Comparison of ENCODE assay signal across 16 cellular contexts in genomic region chrX:110409925-110410324, GRCh38. TPM values are rescaled to one million over a fixed set of nuclear protein-coding genes. Genes with fewer than 3 reads are reported as not detected.
A peak's percentile ranks its signal among the peaks of the same experiment; 100 is the strongest.
DNase-seq lines count a peak whose midpoint lies in the region; ATAC-seq, FAIRE-seq and TF ChIP-seq lines count a peak whose summit lies in the region.
"Had no signal": no experiment of that assay in that cellular context is flagged by ENCODE, and none has a peak within 500 bp of the region (broad histone marks: within the 10 kb centered on the region; RNA-seq: fewer than 3 reads in every experiment).

No MANE protein-coding gene starts in this region.

- peak; percentile 66 for ATAC-seq in activated naive CD8-positive, alpha-beta T cell treated with anti-CD3 and anti-CD28 coated beads, Interleukin-2, amount 50 U/mL, for 24 hours

- H3K36me3 Mint-ChIP-seq in HFFc6 (ENCODE audit: low read depth): no peaks in the 10 kb centered on the region
- no peaks in the 10 kb centered on the region for H3K36me3 Mint-ChIP-seq in activated naive CD8-positive, alpha-beta T cell treated with anti-CD3 and anti-CD28 coated beads, Interleukin-2, amount 50 U/mL, for 24 hours (ENCODE audit: low read depth)

- no peaks in the 10 kb centered on the region for H3K9me3 Mint-ChIP-seq in HFFc6
- H3K9me3 Mint-ChIP-seq in activated naive CD8-positive, alpha-beta T cell treated with anti-CD3 and anti-CD28 coated beads, Interleukin-2, amount 50 U/mL, for 24 hours: no peaks in the 10 kb centered on the region
- H3K9me3 Mint-ChIP-seq: stimulated activated naive CD8-positive, alpha-beta T cell treated with anti-CD3 and anti-CD28 coated beads, Interleukin-15, Interleukin-2, amounts not matched to agents 100 ng/mL and 50 ng/mL, for 24 hours had no signal

- in situ Hi-C loops in Caki2 (cut with HindIII; ENCODE audit: low pct_unique_long_range_greater_than_20kb, low sequenced_read_pairs): loop anchor here (25.0 kb wide), 1 partner anchor 223 kb away; no protein-coding TSS in a partner anchor

- H3K27ac Mint-ChIP-seq in HFFc6: peak overlapping the region; percentile 80
- H3K27ac Mint-ChIP-seq in activated naive CD8-positive, alpha-beta T cell treated with anti-CD3 and anti-CD28 coated beads, Interleukin-2, amount 50 U/mL, for 24 hours: no peak overlapping the region
- H3K27ac Mint-ChIP-seq: stimulated activated naive CD8-positive, alpha-beta T cell treated with anti-CD3 and anti-CD28 coated beads, Interleukin-15, Interleukin-2, amounts not matched to agents 100 ng/mL and 50 ng/mL, for 24 hours had no signal

- TF ChIP-seq CTCF in HFFc6 (IDR thresholded peaks at IDR 0.05): no peak

- peaks cover 4% of the 10 kb centered on the region for H3K27me3 Mint-ChIP-seq in HFFc6 (ENCODE audit: insufficient read depth)
- peaks cover 2% of the 10 kb centered on the region for H3K27me3 Mint-ChIP-seq in activated naive CD8-positive, alpha-beta T cell treated with anti-CD3 and anti-CD28 coated beads, Interleukin-2, amount 50 U/mL, for 24 hours
- H3K27me3 Mint-ChIP-seq: stimulated activated naive CD8-positive, alpha-beta T cell treated with anti-CD3 and anti-CD28 coated beads, Interleukin-15, Interleukin-2, amounts not matched to agents 100 ng/mL and 50 ng/mL, for 24 hours had no signal

- H3K4me1 Mint-ChIP-seq in HFFc6 (ENCODE audit: low read depth): peaks cover 72% of the 10 kb centered on the region
- H3K4me1 Mint-ChIP-seq in activated naive CD8-positive, alpha-beta T cell treated with anti-CD3 and anti-CD28 coated beads, Interleukin-2, amount 50 U/mL, for 24 hours: peaks cover 9% of the 10 kb centered on the region

- DNase-seq in Caki2 (ENCODE audit: low read depth) (peak; percentile 51), HFFc6 (peak; percentile 70), kidney glomerular epithelial cell (lab: John Stamatoyannopoulos, UW) (peak; percentile 20), NCI-H1105 (lab: John Stamatoyannopoulos, UW) (no peak), cerebellum (ENCODE audit: low spot score) (no peak), frontal cortex (ENCODE audit: low spot score in 2 of 2) (no peak)
- peak; percentile 6 for DNase-seq in activated naive CD8-positive, alpha-beta T cell treated with anti-CD3 and anti-CD28 coated beads, Interleukin-2, amount 50 U/mL, for 24 hours
- no peak for DNase-seq in activated effector memory CD4-positive, alpha-beta T cell treated with Interleukin-2 at 50 U/mL for 16 hours
- DNase-seq: activated CD8-positive, alpha-beta memory T cell treated with anti-CD3 and anti-CD28 coated beads, Interleukin-2, amount 50 U/mL, for 48 hours; colonic mucosa; DMS 273 treated with DMSO at 0.1 percent for 48 hours; hypothalamus; NCI-H526 treated with DMSO at 0.1 percent for 48 hours; SW 1271 had no signal

- H3K4me3 Mint-ChIP-seq in HFFc6: no peak overlapping the region
- H3K4me3 Mint-ChIP-seq in activated naive CD8-positive, alpha-beta T cell treated with anti-CD3 and anti-CD28 coated beads, Interleukin-2, amount 50 U/mL, for 24 hours: no peak overlapping the region
- H3K4me3 Mint-ChIP-seq: stimulated activated naive CD8-positive, alpha-beta T cell treated with anti-CD3 and anti-CD28 coated beads, Interleukin-15, Interleukin-2, amounts not matched to agents 100 ng/mL and 50 ng/mL, for 24 hours had no signal

- no peak for FAIRE-seq in frontal cortex (lab: Jason Lieb, UNC)
- FAIRE-seq: GM18507 had no signal

RNA-seq across cellular contexts. Expression of gene RTL9, which starts 51.3 kb away (rescaled TPM):
- total RNA-seq in Caki2 (2014; rRNA removed; shearing (Covaris generic); ENCODE audit: low replicate concordance): 0.07 TPM in 1 of 2 replicates, not detected in the other
- total RNA-seq in HFFc6 (2021; fragmentation: NEBNext Ultra II Directional; extraction: Animal tissue kit (Norgen Biotek cat#: 25700)): under 1 TPM; 0.24 to 0.48 (median 0.32) TPM
- total RNA-seq in cerebellum (0.82 TPM), frontal cortex (under 0.01 TPM)
- total RNA-seq: colonic mucosa had no signal

Comparison
In these comparisons a context has a peak if more than half of its experiments do, and no peak if none do; other contexts are left out.
1. DNase-seq: peak in Caki2 (single experiment), HFFc6 (single experiment), activated naive CD8-positive, alpha-beta T cell treated with anti-CD3 and anti-CD28 coated beads, Interleukin-2, amount 50 U/mL, for 24 hours (single experiment) and kidney glomerular epithelial cell (single experiment); none in NCI-H1105 (single experiment), cerebellum (single experiment), frontal cortex (0 of 2) and activated effector memory CD4-positive, alpha-beta T cell treated with Interleukin-2 at 50 U/mL for 16 hours (single experiment).